In genomic region chr6:170313716-170314295, GRCh38 we compare ENCODE assay signal across 1 cellular context.
TF ChIP-seq lines count a peak whose summit lies in the region.

No MANE protein-coding gene starts in this region.

TF ChIP-seq in WTC11, 78 proteins besides CTCF, POLR2A, EP300 and RAD21 (continued from another document):
- TF ChIP-seq ZNF281 (CRISPR knock-in tag; IDR thresholded peaks at IDR 0.05) (no peak), ZNF512 (CRISPR knock-in tag; IDR thresholded peaks at IDR 0.05; ENCODE audit: borderline replicate concordance) (no peak), ZNF232 (CRISPR knock-in tag; IDR thresholded peaks at IDR 0.05) (no peak), ZNF396 (CRISPR knock-in tag; IDR thresholded peaks at IDR 0.05; ENCODE audit: borderline replicate concordance) (no peak), FOXP1 (CRISPR knock-in tag; IDR thresholded peaks at IDR 0.05; ENCODE audit: borderline replicate concordance) (no peak), E2F4 (CRISPR knock-in tag; IDR thresholded peaks at IDR 0.05; ENCODE audit: borderline replicate concordance, low read depth) (no peak), ZNF138 (CRISPR knock-in tag; conservative IDR thresholded peaks at IDR 0.05) (no peak), IRF2 (CRISPR knock-in tag; IDR thresholded peaks at IDR 0.05; ENCODE audit: borderline replicate concordance, low read depth) (no peak), HMGXB4 (CRISPR knock-in tag; IDR thresholded peaks at IDR 0.05) (no peak)
